21 cellular contexts compared by ENCODE assay signal in the genomic region with DNA sequence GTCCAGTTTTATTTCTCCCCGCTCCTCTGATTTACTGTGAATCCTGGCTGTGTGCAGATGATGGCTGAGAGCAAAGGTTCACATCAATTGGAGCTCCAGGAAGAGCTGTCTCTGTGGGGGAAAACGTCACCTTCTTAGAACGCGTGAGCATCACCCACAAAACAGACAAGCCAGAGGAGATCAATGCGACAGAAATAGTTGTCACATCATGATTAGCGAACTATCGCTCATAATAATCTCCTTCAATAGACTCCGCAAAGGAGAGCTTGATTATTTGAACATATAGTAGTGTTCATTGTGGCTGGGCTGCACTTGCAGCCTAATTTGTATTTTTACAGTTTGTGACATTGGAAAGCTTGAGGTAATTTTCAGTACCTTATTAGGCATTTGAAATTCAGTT.
DNase-seq lines count a peak whose midpoint lies in the region; ATAC-seq and TF ChIP-seq lines count a peak whose summit lies in the region.
"Had no signal": no experiment of that assay in that cellular context is flagged by ENCODE, and none has a peak within 500 bp of the region (broad histone marks: within the 10 kb centered on the region; RNA-seq: fewer than 3 reads in every experiment).

No MANE protein-coding gene starts in this region.

- no peaks in the 10 kb centered on the region for H3K36me3 ChIP-seq in KMS-11 (ENCODE audit: insufficient read depth)
- H3K36me3 ChIP-seq in stomach: no peaks in the 10 kb centered on the region

- peak overlapping the region; percentile 26 for H3K4me3 Mint-ChIP-seq in natural killer cell treated with Interleukin-12 subunit alpha and Interleukin-12 subunit beta and Interleukin-15 and Interleukin-18, amount 100 ng/mL, for 72 hours
- no peak overlapping the region for H3K4me3 Mint-ChIP-seq in natural killer cell
- H3K4me3 Mint-ChIP-seq: B cell; CD14-positive monocyte; CD4-positive, alpha-beta memory T cell had no signal

- H3K9ac ChIP-seq in KMS-11: no peak overlapping the region

- H3K27me3 ChIP-seq in KMS-11 (ENCODE audit: insufficient read depth, low read depth) (no peaks in the 10 kb centered on the region), stomach (peaks cover 0 to 12% (median 0%) of the 10 kb centered on the region in 3 donors)

- H3K79me2 ChIP-seq in KMS-11 (ENCODE audit: insufficient read depth, low read depth): no peaks in the 10 kb centered on the region

- WGBS in stomach, 5 donors: 85 to 91% (median 90%) methylated on average over 8 of the region's 8 CpGs

- intact Hi-C loops in natural killer cell (cut with micrococcal nuclease): no loop called here
- intact Hi-C loops in stomach (cut with DNase I; ENCODE audit: low total_unique reads): no loop called here

- H3K27ac ChIP-seq in KMS-11: peak overlapping the region; percentile 50; the same call in 1 of the 2 replicates
- H3K27ac ChIP-seq in stomach: no peak overlapping the region
- H3K27ac ChIP-seq: 22Rv1, A549 had no signal

- TF ChIP-seq EP300 in stomach (IDR thresholded peaks at IDR 0.05): no peak

- peak overlapping the region; percentile 82 for H3K4me2 ChIP-seq in KMS-11
- H3K4me2 ChIP-seq: A549 had no signal

- H3K4me1 ChIP-seq in KMS-11 (ENCODE audit: low read depth, poor library complexity, severe bottlenecking) (peaks cover 42% of the 10 kb centered on the region), stomach (no peaks in the 10 kb centered on the region)
- H3K4me1 ChIP-seq: A549 had no signal

- H3K4me3 ChIP-seq in KMS-11 (IDR thresholded peaks at IDR 0.05; ENCODE audit: insufficient read depth, low read depth, low read length) (no peak overlapping the region), stomach (no peak overlapping the region)
- H3K4me3 ChIP-seq: A549, GM12878 had no signal

- H3K27me3 Mint-ChIP-seq in natural killer cell treated with Interleukin-12 subunit alpha and Interleukin-12 subunit beta and Interleukin-15 and Interleukin-18, amount 100 ng/mL, for 72 hours: peaks cover 5 to 20% of the 10 kb centered on the region in 2 donors
- H3K27me3 Mint-ChIP-seq in natural killer cell (ENCODE audit: low read depth in 2 of 2): peaks cover 0 to 7% of the 10 kb centered on the region in 2 donors

- TF ChIP-seq CTCF in natural killer cell (IDR thresholded peaks at IDR 0.05): no peak
- TF ChIP-seq CTCF in KMS-11 (conservative IDR thresholded peaks at IDR 0.05; ENCODE audit: low read depth, low read length): no peak
- TF ChIP-seq CTCF in stomach (IDR thresholded peaks at IDR 0.05): no peak

- no peak overlapping the region for H2AFZ ChIP-seq in KMS-11 (ENCODE audit: low read depth)

- H3K36me3 Mint-ChIP-seq in natural killer cell treated with Interleukin-12 subunit alpha and Interleukin-12 subunit beta and Interleukin-15 and Interleukin-18, amount 100 ng/mL, for 72 hours: peaks cover 8% of the 10 kb centered on the region
- peaks cover 7% of the 10 kb centered on the region for H3K36me3 Mint-ChIP-seq in natural killer cell
- H3K36me3 Mint-ChIP-seq: CD14-positive monocyte; CD4-positive, alpha-beta memory T cell; CD4-positive, CD25-positive, alpha-beta regulatory T cell; CD8-positive, alpha-beta memory T cell had no signal

- peaks cover 6% of the 10 kb centered on the region for H3K9me3 Mint-ChIP-seq in natural killer cell treated with Interleukin-12 subunit alpha and Interleukin-12 subunit beta and Interleukin-15 and Interleukin-18, amount 100 ng/mL, for 72 hours
- peaks cover 6% of the 10 kb centered on the region in 2 donors for H3K9me3 Mint-ChIP-seq in natural killer cell

- no peak overlapping the region for H3K27ac Mint-ChIP-seq in natural killer cell treated with Interleukin-12 subunit alpha and Interleukin-12 subunit beta and Interleukin-15 and Interleukin-18, amount 100 ng/mL, for 72 hours
- no peak overlapping the region for H3K27ac Mint-ChIP-seq in natural killer cell
- H3K27ac Mint-ChIP-seq: B cell; CD14-positive monocyte; CD4-positive, CD25-positive, alpha-beta regulatory T cell; CD8-positive, alpha-beta memory T cell had no signal

- TF ChIP-seq POLR2A in stomach (IDR thresholded peaks at IDR 0.05): no peak

- H3K9me3 ChIP-seq in stomach: no peaks in the 10 kb centered on the region
- H3K9me3 ChIP-seq: A549 had no signal

- no peak for DNase-seq in natural killer cell treated with Interleukin-12 subunit alpha and Interleukin-12 subunit beta and Interleukin-15 and Interleukin-18, amount 100 ng/mL, for 72 hours (ENCODE audit: low spot score)
- DNase-seq in natural killer cell: no peak
- DNase-seq in retina: peak; percentile 57
- DNase-seq in anterior cingulate cortex (lab: John Stamatoyannopoulos, UW): no peak
- no peak for DNase-seq in stomach
- DNase-seq: AML-193; C1 segment of cervical spinal cord; Calu3; CD4-positive, alpha-beta memory T cell; CD4-positive, CD25-positive, alpha-beta regulatory T cell; CD8-positive, alpha-beta memory T cell; COR-L47; DMS79 treated with DMSO at 0.1 percent for 48 hours; EL; GDM1 had no signal

- ATAC-seq in natural killer cell treated with Interleukin-12 subunit alpha and Interleukin-12 subunit beta and Interleukin-15 and Interleukin-18, amount 100 ng/mL, for 72 hours: no peak
- no peak for ATAC-seq in natural killer cell
- ATAC-seq: A549 had no signal

- peaks cover 5 to 35% of the 10 kb centered on the region in 2 donors for H3K4me1 Mint-ChIP-seq in natural killer cell treated with Interleukin-12 subunit alpha and Interleukin-12 subunit beta and Interleukin-15 and Interleukin-18, amount 100 ng/mL, for 72 hours (ENCODE audit: low read depth in 2 of 2)
- H3K4me1 Mint-ChIP-seq in natural killer cell: peaks cover 18 to 19% of the 10 kb centered on the region in 2 donors
- H3K4me1 Mint-ChIP-seq: B cell, CD14-positive monocyte had no signal

- H4K20me1 ChIP-seq in KMS-11 (ENCODE audit: insufficient read depth): no peaks in the 10 kb centered on the region
